23 cellular contexts compared by ENCODE assay signal in the genomic region with DNA sequence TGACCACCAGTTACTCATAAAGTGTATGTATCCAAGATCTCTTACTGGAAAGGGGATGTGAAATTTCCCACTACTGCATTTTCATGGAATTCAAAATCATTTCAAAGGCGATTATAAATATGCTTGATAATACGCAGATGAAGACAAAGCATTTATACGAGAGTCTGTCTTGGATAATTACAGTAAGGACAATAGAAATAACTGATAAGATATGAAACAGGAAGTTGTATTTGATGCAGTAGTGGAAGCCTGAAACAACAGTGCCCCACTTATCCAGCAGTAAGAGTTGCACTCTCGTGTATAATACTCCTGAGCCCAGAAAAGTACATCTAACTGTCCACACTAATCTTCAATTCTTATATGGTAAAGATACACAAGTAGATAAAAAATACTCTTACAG.
"Had no signal": no experiment of that assay in that cellular context is flagged by ENCODE, and none has a peak within 500 bp of the region (broad histone marks: within the 10 kb centered on the region; RNA-seq: fewer than 3 reads in every experiment).

No MANE protein-coding gene starts in this region.

- H3K9me3 ChIP-seq: esophagus muscularis mucosa, gastroesophageal sphincter, left lung, testis, upper lobe of right lung had no signal

- H3K4me3 ChIP-seq: esophagus muscularis mucosa, gastroesophageal sphincter, heart left ventricle, left lung, spleen, testis, upper lobe of right lung had no signal

- ATAC-seq: activated CD4-positive, alpha-beta T cell treated with anti-CD3 and anti-CD28 coated beads for 36 hours; gastroesophageal sphincter; heart left ventricle; left lung; stimulated activated memory B cell treated with anti-CD40 and anti-IgM and Interleukin-4, amounts not matched to agents 10 μg/mL and 1 μg/mL and 100 μg/mL, for 72 hours; upper lobe of right lung had no signal

- DNase-seq: activated CD4-positive, alpha-beta T cell treated with anti-CD3 and anti-CD28 coated beads for 36 hours; activated CD4-positive, alpha-beta T cell treated with anti-CD3 and anti-CD28 coated beads, Interleukin-2, amount 50 U/mL, for 48 hours; activated T-cell treated with anti-CD3 and anti-CD28 coated beads for 4 hours; cerebellar nuclear complex; cortex of kidney; effector CD8-positive, alpha-beta T cell; heart left ventricle; left lung; mammary epithelial cell; midbrain; occipital lobe; posterior cingulate gyrus; retina; spleen; stimulated activated CD4-positive, alpha-beta T cell treated with anti-CD3 and anti-CD28 coated beads, Interleukin-4, amount 100 ng/mL, for 4 hours; T1000; testis; upper lobe of right lung; WERI-Rb-1 had no signal

- H3K36me3 ChIP-seq: esophagus muscularis mucosa, gastroesophageal sphincter, heart left ventricle, left lung, upper lobe of right lung, WERI-Rb-1 had no signal

- H3K4me1 ChIP-seq: gastroesophageal sphincter, left lung, spleen, testis had no signal

- FAIRE-seq: bronchial epithelial cell had no signal

- H3K27ac ChIP-seq: esophagus muscularis mucosa, gastroesophageal sphincter, heart left ventricle, left lung, spleen, testis, upper lobe of right lung, WERI-Rb-1 had no signal

- H3K27me3 ChIP-seq: esophagus muscularis mucosa, gastroesophageal sphincter, heart left ventricle, left lung, spleen, testis, upper lobe of right lung had no signal
